ENCODE assay signal across 1 cellular context in the genomic region with DNA sequence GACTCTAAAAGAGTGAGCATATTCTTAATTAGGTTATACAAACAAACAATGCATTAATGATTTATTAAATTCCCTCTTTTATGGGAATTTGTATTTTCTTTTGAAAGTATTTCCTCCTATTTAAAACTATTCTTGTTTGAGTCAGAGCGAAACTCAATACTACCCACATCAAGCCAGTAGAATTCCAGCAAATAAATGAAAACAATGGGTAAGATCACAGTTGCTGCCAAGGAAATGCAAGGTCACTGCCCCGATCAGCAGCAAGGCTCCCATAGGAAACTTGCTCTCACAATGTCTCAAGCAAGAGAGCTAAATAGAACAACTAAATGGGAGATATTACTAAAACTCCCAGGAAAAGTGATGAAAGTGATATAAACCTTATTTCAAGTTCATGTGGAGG.
TF ChIP-seq lines count a peak whose summit lies in the region.

No MANE protein-coding gene starts in this region.

TF ChIP-seq in WTC11, 78 proteins besides CTCF, POLR2A, EP300 and RAD21 (continued from another document):
- TF ChIP-seq, protein P1, sequence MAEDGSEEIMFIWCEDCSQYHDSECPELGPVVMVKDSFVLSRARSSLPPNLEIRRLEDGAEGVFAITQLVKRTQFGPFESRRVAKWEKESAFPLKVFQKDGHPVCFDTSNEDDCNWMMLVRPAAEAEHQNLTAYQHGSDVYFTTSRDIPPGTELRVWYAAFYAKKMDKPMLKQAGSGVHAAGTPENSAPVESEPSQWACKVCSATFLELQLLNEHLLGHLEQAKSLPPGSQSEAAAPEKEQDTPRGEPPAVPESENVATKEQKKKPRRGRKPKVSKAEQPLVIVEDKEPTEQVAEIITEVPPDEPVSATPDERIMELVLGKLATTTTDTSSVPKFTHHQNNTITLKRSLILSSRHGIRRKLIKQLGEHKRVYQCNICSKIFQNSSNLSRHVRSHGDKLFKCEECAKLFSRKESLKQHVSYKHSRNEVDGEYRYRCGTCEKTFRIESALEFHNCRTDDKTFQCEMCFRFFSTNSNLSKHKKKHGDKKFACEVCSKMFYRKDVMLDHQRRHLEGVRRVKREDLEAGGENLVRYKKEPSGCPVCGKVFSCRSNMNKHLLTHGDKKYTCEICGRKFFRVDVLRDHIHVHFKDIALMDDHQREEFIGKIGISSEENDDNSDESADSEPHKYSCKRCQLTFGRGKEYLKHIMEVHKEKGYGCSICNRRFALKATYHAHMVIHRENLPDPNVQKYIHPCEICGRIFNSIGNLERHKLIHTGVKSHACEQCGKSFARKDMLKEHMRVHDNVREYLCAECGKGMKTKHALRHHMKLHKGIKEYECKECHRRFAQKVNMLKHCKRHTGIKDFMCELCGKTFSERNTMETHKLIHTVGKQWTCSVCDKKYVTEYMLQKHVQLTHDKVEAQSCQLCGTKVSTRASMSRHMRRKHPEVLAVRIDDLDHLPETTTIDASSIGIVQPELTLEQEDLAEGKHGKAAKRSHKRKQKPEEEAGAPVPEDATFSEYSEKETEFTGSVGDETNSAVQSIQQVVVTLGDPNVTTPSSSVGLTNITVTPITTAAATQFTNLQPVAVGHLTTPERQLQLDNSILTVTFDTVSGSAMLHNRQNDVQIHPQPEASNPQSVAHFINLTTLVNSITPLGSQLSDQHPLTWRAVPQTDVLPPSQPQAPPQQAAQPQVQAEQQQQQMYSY (CRISPR knock-in tag; IDR thresholded peaks at IDR 0.05) = no peak
- TF ChIP-seq, protein P2, sequence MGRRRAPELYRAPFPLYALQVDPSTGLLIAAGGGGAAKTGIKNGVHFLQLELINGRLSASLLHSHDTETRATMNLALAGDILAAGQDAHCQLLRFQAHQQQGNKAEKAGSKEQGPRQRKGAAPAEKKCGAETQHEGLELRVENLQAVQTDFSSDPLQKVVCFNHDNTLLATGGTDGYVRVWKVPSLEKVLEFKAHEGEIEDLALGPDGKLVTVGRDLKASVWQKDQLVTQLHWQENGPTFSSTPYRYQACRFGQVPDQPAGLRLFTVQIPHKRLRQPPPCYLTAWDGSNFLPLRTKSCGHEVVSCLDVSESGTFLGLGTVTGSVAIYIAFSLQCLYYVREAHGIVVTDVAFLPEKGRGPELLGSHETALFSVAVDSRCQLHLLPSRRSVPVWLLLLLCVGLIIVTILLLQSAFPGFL (CRISPR knock-in tag; IDR thresholded peaks at IDR 0.05; ENCODE audit: borderline replicate concordance) = no peak
- TF ChIP-seq ETV6 (CRISPR knock-in tag; IDR thresholded peaks at IDR 0.05) = no peak
- TF ChIP-seq, protein P3, sequence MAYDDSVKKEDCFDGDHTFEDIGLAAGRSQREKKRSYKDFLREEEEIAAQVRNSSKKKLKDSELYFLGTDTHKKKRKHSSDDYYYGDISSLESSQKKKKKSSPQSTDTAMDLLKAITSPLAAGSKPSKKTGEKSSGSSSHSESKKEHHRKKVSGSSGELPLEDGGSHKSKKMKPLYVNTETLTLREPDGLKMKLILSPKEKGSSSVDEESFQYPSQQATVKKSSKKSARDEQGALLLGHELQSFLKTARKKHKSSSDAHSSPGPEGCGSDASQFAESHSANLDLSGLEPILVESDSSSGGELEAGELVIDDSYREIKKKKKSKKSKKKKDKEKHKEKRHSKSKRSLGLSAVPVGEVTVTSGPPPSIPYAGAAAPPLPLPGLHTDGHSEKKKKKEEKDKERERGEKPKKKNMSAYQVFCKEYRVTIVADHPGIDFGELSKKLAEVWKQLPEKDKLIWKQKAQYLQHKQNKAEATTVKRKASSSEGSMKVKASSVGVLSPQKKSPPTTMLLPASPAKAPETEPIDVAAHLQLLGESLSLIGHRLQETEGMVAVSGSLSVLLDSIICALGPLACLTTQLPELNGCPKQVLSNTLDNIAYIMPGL (CRISPR knock-in tag; IDR thresholded peaks at IDR 0.05) = no peak
- TF ChIP-seq GRHL2 (CRISPR knock-in tag; IDR thresholded peaks at IDR 0.05; ENCODE audit: insufficient replicate concordance, severe bottlenecking) = no peak
- TF ChIP-seq IRF2 (CRISPR knock-in tag; IDR thresholded peaks at IDR 0.05; ENCODE audit: borderline replicate concordance, low read depth) = no peak
